ENCODE assay signal across 30 cellular contexts in genomic region chr1:29447368-29447767, GRCh38.
"Had no signal": no experiment of that assay in that cellular context is flagged by ENCODE, and none has a peak within 500 bp of the region (broad histone marks: within the 10 kb centered on the region; RNA-seq: fewer than 3 reads in every experiment).

No MANE protein-coding gene starts in this region.

- DNase-seq: activated gamma-delta T cell; activated gamma-delta T cell treated with Interleukin-2 at 50 U/mL for 16 hours; activated naive CD4-positive, alpha-beta T cell; activated naive CD4-positive, alpha-beta T cell treated with anti-CD3 and anti-CD28 coated beads for 36 hours; activated naive CD4-positive, alpha-beta T cell treated with anti-CD3 and anti-CD28 coated beads, Interleukin-2, amount 10 ng/mL, durations not matched to agents 7 days and 5 days; activated naive CD4-positive, alpha-beta T cell treated with anti-CD3 and anti-CD28 coated beads, Interleukin-2, amount 50 U/mL, for 16 hours; activated naive CD4-positive, alpha-beta T cell treated with Interleukin-2 at 50 U/mL for 16 hours; activated naive CD8-positive, alpha-beta T cell treated with anti-CD3 and anti-CD28 coated beads for 36 hours; activated naive CD8-positive, alpha-beta T cell treated with anti-CD3 and anti-CD28 coated beads, Interleukin-2, amount 10 ng/mL, durations not matched to agents 7 days and 5 days; activated naive CD8-positive, alpha-beta T cell treated with anti-CD3 and anti-CD28 coated beads, Interleukin-2, amount 50 U/mL, for 24 hours; activated T-cell treated with anti-CD3 and anti-CD28 coated beads, Interleukin-2, amount 50 U/mL, for 1 hour; activated T-cell treated with anti-CD3 and anti-CD28 coated beads, Interleukin-2, amount 50 U/mL, for 24 hours; activated T-cell treated with anti-CD3 and anti-CD28 coated beads, Interleukin-2, amount 50 U/mL, for 4 hours; activated T-cell treated with anti-CD3 and anti-CD28 coated beads, Interleukin-2, amount 50 U/mL, for 48 hours; activated T-cell treated with anti-CD3 and anti-CD28 coated beads, Interleukin-2, amount 50 U/mL, for 72 hours; adrenal gland; amniotic stem cell; amygdala; anterior cingulate cortex; aorta; body of pancreas; brain microvascular endothelial cell; caudate nucleus; central memory CD4-positive, alpha-beta T cell; cerebellar nuclear complex had no signal

- H3K4me1 ChIP-seq: adrenal gland, ascending aorta, body of pancreas, breast epithelium had no signal

- H3K9me3 ChIP-seq: adrenal gland, ascending aorta, body of pancreas, breast epithelium had no signal

- H3K4me3 ChIP-seq: adrenal gland, ascending aorta, body of pancreas, breast epithelium, cardiac muscle cell had no signal

- H3K36me3 ChIP-seq: adrenal gland, ascending aorta, brain microvascular endothelial cell, breast epithelium, cardiac muscle cell had no signal

- ATAC-seq: activated naive CD4-positive, alpha-beta T cell treated with anti-CD3 and anti-CD28 coated beads, Interleukin-2, amount 50 U/mL, for 72 hours; activated naive CD8-positive, alpha-beta T cell treated with anti-CD3 and anti-CD28 coated beads, Interleukin-2, amount 50 U/mL, for 24 hours; activated T-cell treated with anti-CD3 and anti-CD28 coated beads, Interleukin-2, amount 50 U/mL, for 4 hours; activated T-cell treated with anti-CD3 and anti-CD28 coated beads, Interleukin-2, amount 50 U/mL, for 72 hours; activated T-helper 17 cell treated with anti-CD3 and anti-CD28 coated beads, Interleukin-2, amount 50 U/mL, for 72 hours; body of pancreas had no signal

- H3K27me3 ChIP-seq: adrenal gland, ascending aorta, body of pancreas, brain microvascular endothelial cell, breast epithelium, cardiac muscle cell had no signal

- H3K27ac ChIP-seq: adrenal gland, ascending aorta, body of pancreas, brain microvascular endothelial cell, breast epithelium, cardiac muscle cell had no signal
